In genomic region chr1:178510155-178510554, GRCh38 we compare ENCODE assay signal across 26 cellular contexts. TPM values are rescaled to one million over a fixed set of nuclear protein-coding genes. Genes with fewer than 3 reads are reported as not detected.
DNase-seq lines count a peak whose midpoint lies in the region; ATAC-seq, FAIRE-seq and TF ChIP-seq lines count a peak whose summit lies in the region.
"Had no signal": no experiment of that assay in that cellular context is flagged by ENCODE, and none has a peak within 500 bp of the region (broad histone marks: within the 10 kb centered on the region; RNA-seq: fewer than 3 reads in every experiment).

No MANE protein-coding gene starts in this region.

- no peak overlapping the region for H3K23ac ChIP-seq in mesenchymal stem cell (ENCODE audit: low read length in 2 of 2)

- in situ Hi-C loops in K562 (cut with MboI): loop anchor here (5.0 kb wide), 1 partner anchor 198 kb away; no protein-coding TSS in a partner anchor

- no peak overlapping the region for H3K18ac ChIP-seq in mesenchymal stem cell (ENCODE audit: low read depth in 1 of 2, low read length in 2 of 2)

- H3K9ac ChIP-seq in K562 (ENCODE audit: insufficient read depth in 1 of 2, low read depth in 2 of 2, low read length in 2 of 2) (no peak overlapping the region), mesenchymal stem cell (ENCODE audit: low read length) (no peak overlapping the region)
- H3K9ac ChIP-seq: SK-N-SH had no signal

- H4K8ac ChIP-seq in mesenchymal stem cell (ENCODE audit: low read length): no peak overlapping the region

- H2AFZ ChIP-seq in K562 (ENCODE audit: low read depth, low read length) (no peak overlapping the region), mesenchymal stem cell (ENCODE audit: low read depth, low read length) (no peak overlapping the region)

- H2AK5ac ChIP-seq in mesenchymal stem cell (ENCODE audit: low read length, severe bottlenecking): no peak overlapping the region

- H3K4me3 ChIP-seq in right atrium auricular region: no peak overlapping the region
- H3K4me3 ChIP-seq in right cardiac atrium (ENCODE audit: low read length): no peak overlapping the region
- H3K4me3 ChIP-seq in K562: no peak overlapping the region
- no peak overlapping the region for H3K4me3 ChIP-seq in mesenchymal stem cell (ENCODE audit: insufficient read depth in 1 of 2, low read depth in 1 of 2, low read length in 2 of 2)

- H3K4ac ChIP-seq in mesenchymal stem cell (ENCODE audit: low read depth in 1 of 2, low read length in 2 of 2): no peak overlapping the region

- no peak for TF ChIP-seq RAD21 in K562 (CRISPR knock-in tag; conservative IDR thresholded peaks at IDR 0.05 in 1 of 2, IDR thresholded peaks at IDR 0.05 in 1 of 2)

- no peaks in the 10 kb centered on the region for H3K9me1 ChIP-seq in K562 (ENCODE audit: control insufficient read depth, insufficient read depth, low read length)

- no peak overlapping the region for H2BK5ac ChIP-seq in mesenchymal stem cell (ENCODE audit: low read depth, low read length, poor library complexity, severe bottlenecking)

- H3K27ac ChIP-seq in right atrium auricular region: peak overlapping the region; percentile 19 to 83
- H3K27ac ChIP-seq in right cardiac atrium (ENCODE audit: low read length): no peak overlapping the region
- H3K27ac ChIP-seq in K562 (ENCODE audit: extremely low read depth, low read depth, low read length): no peak overlapping the region
- H3K27ac ChIP-seq in mesenchymal stem cell (ENCODE audit: low read length, poor library complexity, severe bottlenecking): no peak overlapping the region
- H3K27ac ChIP-seq: 22Rv1, HL-60 had no signal

- no peaks in the 10 kb centered on the region for H3K79me1 ChIP-seq in mesenchymal stem cell (replicated peaks; ENCODE audit: low read length, poor library complexity, severe bottlenecking)

- H4K91ac ChIP-seq in mesenchymal stem cell (ENCODE audit: low read length): no peak overlapping the region

- no peaks in the 10 kb centered on the region for H4K20me1 ChIP-seq in K562 (replicated peaks; ENCODE audit: control insufficient read depth, insufficient read depth, low read length)

- no peak overlapping the region for H3K14ac ChIP-seq in mesenchymal stem cell (ENCODE audit: low read length in 2 of 2)

- no peaks in the 10 kb centered on the region for H3K9me3 ChIP-seq in right atrium auricular region
- no peaks in the 10 kb centered on the region for H3K9me3 ChIP-seq in right cardiac atrium (ENCODE audit: control insufficient read depth, low read length)
- no peaks in the 10 kb centered on the region for H3K9me3 ChIP-seq in K562 (replicated peaks; ENCODE audit: control insufficient read depth, insufficient read depth, low read depth, low read length)
- H3K9me3 ChIP-seq in mesenchymal stem cell (ENCODE audit: control insufficient read depth, low read length): no peaks in the 10 kb centered on the region
- H3K9me3 ChIP-seq: BE2C, SK-N-SH had no signal

- no peak overlapping the region for H2BK15ac ChIP-seq in mesenchymal stem cell (ENCODE audit: low read depth, poor library complexity, severe bottlenecking)

- H2BK12ac ChIP-seq in mesenchymal stem cell (ENCODE audit: low read length in 2 of 2): no peak overlapping the region

- BruUV-seq in K562 (replicated peaks; lab: Mats Ljungman, UMichigan): no TSS peak

- peaks cover 0 to 33% of the 10 kb centered on the region in 2 donors for H3K4me1 ChIP-seq in right atrium auricular region
- peaks cover 8% of the 10 kb centered on the region for H3K4me1 ChIP-seq in right cardiac atrium (ENCODE audit: control insufficient read depth, insufficient read depth, low read length)
- H3K4me1 ChIP-seq in K562 (replicated peaks in 1 of 2; ENCODE audit: control insufficient read depth in 2 of 2, insufficient read depth in 2 of 2, low read length in 2 of 2): peaks cover 4 to 8% of the 10 kb centered on the region in 2 experiments; a peak in 2 of 5 replicates
- H3K4me1 ChIP-seq in mesenchymal stem cell (ENCODE audit: control insufficient read depth, insufficient read depth, low read depth, low read length): no peaks in the 10 kb centered on the region
- H3K4me1 ChIP-seq: BE2C had no signal

- WGBS in right cardiac atrium: 81% methylated on average over 4 of the region's 4 CpGs
- WGBS in K562 (ENCODE audit: insufficient coverage, low coverage, missing lambda C conversion rate): 4% methylated on average over 4 of the region's 4 CpGs
- 80% methylated on average over 4 of the region's 4 CpGs for WGBS in mesenchymal stem cell

- CTCF ChIA-PET in K562 (lab: Yijun Ruan, JAX; ENCODE audit: low intra/inter-chr PET ratio): no interaction called here

- ATAC-seq in right cardiac atrium: no peak
- ATAC-seq in K562: no peak
- ATAC-seq: PC-3 had no signal

- no peak for TF ChIP-seq EP300 in K562 (IDR thresholded peaks at IDR 0.05; ENCODE audit: low read length)

- H3K27me3 ChIP-seq in right atrium auricular region (no peaks in the 10 kb centered on the region), right cardiac atrium (ENCODE audit: control insufficient read depth, insufficient read depth) (no peaks in the 10 kb centered on the region), K562 (ENCODE audit: control insufficient read depth in 2 of 2, insufficient read depth in 2 of 2, low read length in 2 of 2) (peaks cover 0 to 12% of the 10 kb centered on the region in 2 experiments; a peak in 1 of 5 replicates), mesenchymal stem cell (ENCODE audit: control insufficient read depth in 1 of 2, insufficient read depth in 1 of 2, low read length in 2 of 2) (peaks cover 0 to 8% of the 10 kb centered on the region in 2 experiments)
- H3K27me3 ChIP-seq: BE2C had no signal

- no peak overlapping the region for H3K4me2 ChIP-seq in K562 (ENCODE audit: insufficient read depth, low read length)
- no peak overlapping the region for H3K4me2 ChIP-seq in mesenchymal stem cell (ENCODE audit: low read length, poor library complexity, severe bottlenecking)
- H3K4me2 ChIP-seq: SK-N-SH had no signal

- no peaks in the 10 kb centered on the region for H3K79me2 ChIP-seq in K562 (ENCODE audit: control insufficient read depth, insufficient read depth, low read length)

- H2BK120ac ChIP-seq in mesenchymal stem cell (ENCODE audit: low read depth, low read length): no peak overlapping the region

- DNase-seq in right atrium auricular region (ENCODE audit: low spot score) (no peak), right cardiac atrium (no peak), K562 (ENCODE audit: extremely low read depth in 1 of 4, low spot score in 3 of 4) (no peak), mesenchymal stem cell (peak; percentile 38), renal cortical epithelial cell (ENCODE audit: low read depth) (peak; percentile 13), NCI-H526 (lab: John Stamatoyannopoulos, UW) (no peak)
- no peak for DNase-seq in NK-92 treated with Interleukin-12 subunit alpha and Interleukin-12 subunit beta, amount 100 ng/mL, for 24 hours (lab: John Stamatoyannopoulos, UW)
- no peak for DNase-seq in stimulated activated naive CD4-positive, alpha-beta T cell treated with Interleukin-2 at 50 U/mL for 16 hours (lab: John Stamatoyannopoulos, UW)
- DNase-seq: BE2C; Calu3; CD8-positive, alpha-beta memory T cell; DMS153; DND-41; Karpas-422; MV-4-11; NCI-H1105 treated with DMSO at 0.1 percent for 48 hours; NCI-H2029 treated with DMSO at 0.1 percent for 48 hours; NCI-H345; NCI-H524; NCI-H774; PC-3; SK-N-SH had no signal

- TF ChIP-seq POLR2A in K562 (conservative IDR thresholded peaks at IDR 0.05): no peak

- TF ChIP-seq CTCF in right atrium auricular region (IDR thresholded peaks at IDR 0.05) (no peak), K562 (IDR thresholded peaks at IDR 0.05 in 2 of 3, conservative IDR thresholded peaks at IDR 0.05 in 1 of 3; ENCODE audit: insufficient read depth in 2 of 3, low read depth in 1 of 3, low read length in 3 of 3) (no peak)

- POLR2A ChIA-PET in K562 (lab: Yijun Ruan, JAX): interaction anchor here (0.6 kb wide), 2 partner anchors 23 kb away, joined by 3 to 4 read pairs; no protein-coding TSS in a partner anchor

- no peaks in the 10 kb centered on the region for H3K36me3 ChIP-seq in right atrium auricular region
- H3K36me3 ChIP-seq in K562 (ENCODE audit: control insufficient read depth, insufficient read depth, low read length): no peaks in the 10 kb centered on the region
- H3K36me3 ChIP-seq in mesenchymal stem cell (ENCODE audit: control insufficient read depth in 1 of 2, insufficient read depth in 2 of 2, low read depth in 1 of 2, low read length in 2 of 2): no peaks in the 10 kb centered on the region
- H3K36me3 ChIP-seq: BE2C had no signal

- FAIRE-seq in K562 (lab: Jason Lieb, UNC): no peak
- FAIRE-seq: H54 had no signal

- intact Hi-C loops in right cardiac atrium (cut with DNase I) (no loop called here), K562 (cut with micrococcal nuclease) (no loop called here)

RNA-seq across cellular contexts. Expression of gene TEX35, which starts 2.8 kb away (rescaled TPM):
- total RNA-seq in right atrium auricular region (under 1 TPM in 1 of 2 donors, not detected in 1; 0.33 TPM), right cardiac atrium (under 1 TPM in 3 of 4 donors, not detected in 1; 0.20 to 0.49 (median 0.26) TPM), K562 (2014; rRNA removed) (not detected in 2 replicates), K562 (2014; rRNA removed; fragmentation: Illumina TruSeq; extraction: Trizol) (not detected in 2 replicates), K562 (2015; rRNA removed; fragmentation: Illumina TruSeq; extraction: Trizol) (not detected in 2 replicates), K562 (2021) (not detected in 2 replicates), renal cortical epithelial cell (not detected in 2 replicates)
- polyA plus RNA-seq in right cardiac atrium (0.23 TPM), K562 (2011; rRNA removed) (not detected in 2 replicates), K562 (2014; fragmentation: Illumina TruSeq; extraction: Trizol) (not detected in 2 replicates), K562 (2014; fragmentation: Nextera tagmentation; extraction: Ambion mirVana) (not detected), K562 (2014; rRNA removed) (not detected in 2 replicates)
- total RNA-seq in K562 (2011; cell fraction: chromatin; rRNA removed; ENCODE audit: low replicate concordance): not detected in 2 replicates
- total RNA-seq in K562 (2011; cell fraction: nucleolus; rRNA removed): not detected in 2 replicates
- not detected in 2 replicates for total RNA-seq in K562 (2011; cell fraction: nucleoplasm; rRNA removed)
- not detected in 2 replicates for polyA plus RNA-seq in K562 (2011; cell fraction: cytosol; rRNA removed)
- polyA plus RNA-seq in K562 (2011; cell fraction: nucleus; rRNA removed): not detected in 2 replicates
- not detected in 2 replicates for polyA plus RNA-seq in K562 (2012)
- not detected in 2 replicates for polyA minus RNA-seq in K562 (2011; rRNA and poly(A)+ RNA removed)
- not detected in 2 replicates for polyA minus RNA-seq in K562 (2011; cell fraction: cytosol; rRNA and poly(A)+ RNA removed)
- not detected in 2 replicates for polyA minus RNA-seq in K562 (2011; cell fraction: nucleus; rRNA and poly(A)+ RNA removed)
- not detected for polyA plus RNA-seq in mesenchymal stem cell (2013, experiment 1 of 2)
- not detected for polyA plus RNA-seq in mesenchymal stem cell (2013, experiment 2 of 2)
- total RNA-seq: Calu3; CD8-positive, alpha-beta memory T cell; PC-3 had no signal
- polyA plus RNA-seq: CD14-positive monocyte; CD8-positive, alpha-beta memory T cell had no signal

RNA-seq across cellular contexts. Expression of gene CLEC20A, which starts 13.4 kb away (rescaled TPM):
- under 1 TPM in 1 of 2 donors, not detected in 1; 0.48 TPM for total RNA-seq in right atrium auricular region
- under 1 TPM in 1 of 4 donors, not detected in 3; 0.51 TPM for total RNA-seq in right cardiac atrium
- polyA plus RNA-seq in right cardiac atrium: 0.16 TPM
- total RNA-seq in K562 (2011; cell fraction: chromatin; rRNA removed; ENCODE audit: low replicate concordance): not detected in 2 replicates
- total RNA-seq in K562 (2011; cell fraction: nucleolus; rRNA removed): not detected in 2 replicates
- total RNA-seq in K562 (2011; cell fraction: nucleoplasm; rRNA removed): not detected in 2 replicates
- total RNA-seq in K562 (2014; rRNA removed): not detected in 2 replicates
- not detected in 2 replicates for total RNA-seq in K562 (2014; rRNA removed; fragmentation: Illumina TruSeq; extraction: Trizol)
- not detected in 2 replicates for total RNA-seq in K562 (2015; rRNA removed; fragmentation: Illumina TruSeq; extraction: Trizol)
- total RNA-seq in K562 (2021): not detected in 2 replicates
- polyA plus RNA-seq in K562 (2011; rRNA removed): not detected in 2 replicates
- polyA plus RNA-seq in K562 (2011; cell fraction: cytosol; rRNA removed): not detected in 2 replicates
- not detected in 2 replicates for polyA plus RNA-seq in K562 (2011; cell fraction: nucleus; rRNA removed)
- not detected in 2 replicates for polyA plus RNA-seq in K562 (2012)
- polyA plus RNA-seq in K562 (2014; fragmentation: Illumina TruSeq; extraction: Trizol): not detected in 2 replicates
- not detected for polyA plus RNA-seq in K562 (2014; fragmentation: Nextera tagmentation; extraction: Ambion mirVana)
- polyA plus RNA-seq in K562 (2014; rRNA removed): not detected in 2 replicates
- not detected in 2 replicates for polyA minus RNA-seq in K562 (2011; rRNA and poly(A)+ RNA removed)
- not detected in 2 replicates for polyA minus RNA-seq in K562 (2011; cell fraction: cytosol; rRNA and poly(A)+ RNA removed)
- not detected in 2 replicates for polyA minus RNA-seq in K562 (2011; cell fraction: nucleus; rRNA and poly(A)+ RNA removed)
- polyA plus RNA-seq in mesenchymal stem cell (2013, experiment 1 of 2): not detected
- not detected for polyA plus RNA-seq in mesenchymal stem cell (2013, experiment 2 of 2)
- total RNA-seq in renal cortical epithelial cell: not detected in 2 replicates
- total RNA-seq: Calu3; CD8-positive, alpha-beta memory T cell; PC-3 had no signal
- polyA plus RNA-seq: CD14-positive monocyte; CD8-positive, alpha-beta memory T cell; SK-N-SH had no signal

Comparison
In these comparisons a context has a peak if more than half of its experiments do, and no peak if none do; other contexts are left out.
1. H3K27ac ChIP-seq: peak in right atrium auricular region (2 of 2); none in right cardiac atrium (single experiment), K562 (single experiment) and mesenchymal stem cell (single experiment).
2. DNase-seq: peak in mesenchymal stem cell (single experiment) and renal cortical epithelial cell (single experiment); none in right atrium auricular region (single experiment), right cardiac atrium (0 of 3), K562 (0 of 4), NCI-H526 (0 of 2), NK-92 treated with Interleukin-12 subunit alpha and Interleukin-12 subunit beta, amount 100 ng/mL, for 24 hours (single experiment) and stimulated activated naive CD4-positive, alpha-beta T cell treated with Interleukin-2 at 50 U/mL for 16 hours (single experiment).